ENCODE assay signal across 1 cellular context in the genomic region with DNA sequence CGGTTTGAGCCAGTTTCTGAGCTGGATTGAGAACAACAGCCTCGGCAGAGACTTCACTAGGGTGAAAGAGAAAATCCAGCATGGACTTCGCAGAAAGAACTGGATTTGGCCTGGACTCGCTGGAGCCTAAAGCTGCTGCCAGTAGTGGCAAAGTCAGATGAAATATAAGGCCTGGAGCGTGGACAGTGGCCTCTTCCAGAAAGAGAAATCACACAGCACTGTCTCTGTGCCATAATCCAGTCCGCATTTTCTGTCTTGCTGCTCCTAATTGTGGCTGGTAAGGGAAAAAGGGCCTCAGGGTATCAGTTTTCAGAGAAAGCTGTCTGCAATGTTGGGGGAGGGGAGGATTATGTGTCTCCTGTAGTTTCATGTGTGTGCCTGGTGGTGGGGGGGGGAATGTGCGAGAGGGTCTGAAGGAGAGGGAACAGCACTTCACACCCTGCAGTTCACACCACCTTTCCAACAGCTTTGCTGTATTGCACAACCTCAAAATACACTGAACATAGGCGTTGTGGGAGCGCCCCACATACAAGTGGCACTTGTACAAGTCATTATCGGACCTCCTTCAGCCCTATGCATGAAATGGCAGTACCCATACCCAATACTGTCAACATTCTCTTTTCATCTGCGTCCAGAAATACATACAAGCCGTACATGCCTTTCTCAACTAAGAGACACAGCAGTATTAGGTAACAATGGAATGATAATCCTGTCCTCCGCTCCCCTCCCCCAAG.
TF ChIP-seq lines count a peak whose summit lies in the region.

No MANE protein-coding gene starts in this region.

TF ChIP-seq in K562, 482 proteins besides CTCF, POLR2A, EP300 and RAD21 (continued from another document and continues in another):
- TF ChIP-seq, protein P1, sequence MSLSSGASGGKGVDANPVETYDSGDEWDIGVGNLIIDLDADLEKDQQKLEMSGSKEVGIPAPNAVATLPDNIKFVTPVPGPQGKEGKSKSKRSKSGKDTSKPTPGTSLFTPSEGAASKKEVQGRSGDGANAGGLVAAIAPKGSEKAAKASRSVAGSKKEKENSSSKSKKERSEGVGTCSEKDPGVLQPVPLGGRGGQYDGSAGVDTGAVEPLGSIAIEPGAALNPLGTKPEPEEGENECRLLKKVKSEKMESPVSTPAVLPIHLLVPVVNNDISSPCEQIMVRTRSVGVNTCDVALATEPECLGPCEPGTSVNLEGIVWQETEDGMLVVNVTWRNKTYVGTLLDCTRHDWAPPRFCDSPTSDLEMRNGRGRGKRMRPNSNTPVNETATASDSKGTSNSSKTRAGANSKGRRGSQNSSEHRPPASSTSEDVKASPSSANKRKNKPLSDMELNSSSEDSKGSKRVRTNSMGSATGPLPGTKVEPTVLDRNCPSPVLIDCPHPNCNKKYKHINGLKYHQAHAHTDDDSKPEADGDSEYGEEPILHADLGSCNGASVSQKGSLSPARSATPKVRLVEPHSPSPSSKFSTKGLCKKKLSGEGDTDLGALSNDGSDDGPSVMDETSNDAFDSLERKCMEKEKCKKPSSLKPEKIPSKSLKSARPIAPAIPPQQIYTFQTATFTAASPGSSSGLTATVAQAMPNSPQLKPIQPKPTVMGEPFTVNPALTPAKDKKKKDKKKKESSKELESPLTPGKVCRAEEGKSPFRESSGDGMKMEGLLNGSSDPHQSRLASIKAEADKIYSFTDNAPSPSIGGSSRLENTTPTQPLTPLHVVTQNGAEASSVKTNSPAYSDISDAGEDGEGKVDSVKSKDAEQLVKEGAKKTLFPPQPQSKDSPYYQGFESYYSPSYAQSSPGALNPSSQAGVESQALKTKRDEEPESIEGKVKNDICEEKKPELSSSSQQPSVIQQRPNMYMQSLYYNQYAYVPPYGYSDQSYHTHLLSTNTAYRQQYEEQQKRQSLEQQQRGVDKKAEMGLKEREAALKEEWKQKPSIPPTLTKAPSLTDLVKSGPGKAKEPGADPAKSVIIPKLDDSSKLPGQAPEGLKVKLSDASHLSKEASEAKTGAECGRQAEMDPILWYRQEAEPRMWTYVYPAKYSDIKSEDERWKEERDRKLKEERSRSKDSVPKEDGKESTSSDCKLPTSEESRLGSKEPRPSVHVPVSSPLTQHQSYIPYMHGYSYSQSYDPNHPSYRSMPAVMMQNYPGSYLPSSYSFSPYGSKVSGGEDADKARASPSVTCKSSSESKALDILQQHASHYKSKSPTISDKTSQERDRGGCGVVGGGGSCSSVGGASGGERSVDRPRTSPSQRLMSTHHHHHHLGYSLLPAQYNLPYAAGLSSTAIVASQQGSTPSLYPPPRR (CRISPR knock-in tag; IDR thresholded peaks at IDR 0.05; ENCODE audit: borderline replicate concordance), result no peak
- TF ChIP-seq, protein P2, sequence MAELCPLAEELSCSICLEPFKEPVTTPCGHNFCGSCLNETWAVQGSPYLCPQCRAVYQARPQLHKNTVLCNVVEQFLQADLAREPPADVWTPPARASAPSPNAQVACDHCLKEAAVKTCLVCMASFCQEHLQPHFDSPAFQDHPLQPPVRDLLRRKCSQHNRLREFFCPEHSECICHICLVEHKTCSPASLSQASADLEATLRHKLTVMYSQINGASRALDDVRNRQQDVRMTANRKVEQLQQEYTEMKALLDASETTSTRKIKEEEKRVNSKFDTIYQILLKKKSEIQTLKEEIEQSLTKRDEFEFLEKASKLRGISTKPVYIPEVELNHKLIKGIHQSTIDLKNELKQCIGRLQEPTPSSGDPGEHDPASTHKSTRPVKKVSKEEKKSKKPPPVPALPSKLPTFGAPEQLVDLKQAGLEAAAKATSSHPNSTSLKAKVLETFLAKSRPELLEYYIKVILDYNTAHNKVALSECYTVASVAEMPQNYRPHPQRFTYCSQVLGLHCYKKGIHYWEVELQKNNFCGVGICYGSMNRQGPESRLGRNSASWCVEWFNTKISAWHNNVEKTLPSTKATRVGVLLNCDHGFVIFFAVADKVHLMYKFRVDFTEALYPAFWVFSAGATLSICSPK (IDR thresholded peaks at IDR 0.05; ENCODE audit: borderline replicate concordance), result 0 out of 2 replicates have a peak, but pooled peaks have one; percentile 61
- no peak for TF ChIP-seq NR4A1 (CRISPR knock-in tag; IDR thresholded peaks at IDR 0.05)
- no peak for TF ChIP-seq NR4A1 (tag; IDR thresholded peaks at IDR 0.05)
- TF ChIP-seq MED1 (CRISPR knock-in tag; IDR thresholded peaks at IDR 0.05; ENCODE audit: borderline replicate concordance), result no peak
- TF ChIP-seq CREM (IDR thresholded peaks at IDR 0.05; ENCODE audit: low read depth), result peak; percentile 62
- TF ChIP-seq ZNF511 (CRISPR knock-in tag; IDR thresholded peaks at IDR 0.05), result no peak; the same call in 1 of the 2 replicates
- 0 out of 2 replicates have a peak, but pooled peaks have one; percentile 40 for TF ChIP-seq ETS1 (conservative IDR thresholded peaks at IDR 0.05; ENCODE audit: control insufficient read depth, low read depth, low read length)
- no peak for TF ChIP-seq ZNF354B (CRISPR knock-in tag; IDR thresholded peaks at IDR 0.05)
- TF ChIP-seq, protein P3, sequence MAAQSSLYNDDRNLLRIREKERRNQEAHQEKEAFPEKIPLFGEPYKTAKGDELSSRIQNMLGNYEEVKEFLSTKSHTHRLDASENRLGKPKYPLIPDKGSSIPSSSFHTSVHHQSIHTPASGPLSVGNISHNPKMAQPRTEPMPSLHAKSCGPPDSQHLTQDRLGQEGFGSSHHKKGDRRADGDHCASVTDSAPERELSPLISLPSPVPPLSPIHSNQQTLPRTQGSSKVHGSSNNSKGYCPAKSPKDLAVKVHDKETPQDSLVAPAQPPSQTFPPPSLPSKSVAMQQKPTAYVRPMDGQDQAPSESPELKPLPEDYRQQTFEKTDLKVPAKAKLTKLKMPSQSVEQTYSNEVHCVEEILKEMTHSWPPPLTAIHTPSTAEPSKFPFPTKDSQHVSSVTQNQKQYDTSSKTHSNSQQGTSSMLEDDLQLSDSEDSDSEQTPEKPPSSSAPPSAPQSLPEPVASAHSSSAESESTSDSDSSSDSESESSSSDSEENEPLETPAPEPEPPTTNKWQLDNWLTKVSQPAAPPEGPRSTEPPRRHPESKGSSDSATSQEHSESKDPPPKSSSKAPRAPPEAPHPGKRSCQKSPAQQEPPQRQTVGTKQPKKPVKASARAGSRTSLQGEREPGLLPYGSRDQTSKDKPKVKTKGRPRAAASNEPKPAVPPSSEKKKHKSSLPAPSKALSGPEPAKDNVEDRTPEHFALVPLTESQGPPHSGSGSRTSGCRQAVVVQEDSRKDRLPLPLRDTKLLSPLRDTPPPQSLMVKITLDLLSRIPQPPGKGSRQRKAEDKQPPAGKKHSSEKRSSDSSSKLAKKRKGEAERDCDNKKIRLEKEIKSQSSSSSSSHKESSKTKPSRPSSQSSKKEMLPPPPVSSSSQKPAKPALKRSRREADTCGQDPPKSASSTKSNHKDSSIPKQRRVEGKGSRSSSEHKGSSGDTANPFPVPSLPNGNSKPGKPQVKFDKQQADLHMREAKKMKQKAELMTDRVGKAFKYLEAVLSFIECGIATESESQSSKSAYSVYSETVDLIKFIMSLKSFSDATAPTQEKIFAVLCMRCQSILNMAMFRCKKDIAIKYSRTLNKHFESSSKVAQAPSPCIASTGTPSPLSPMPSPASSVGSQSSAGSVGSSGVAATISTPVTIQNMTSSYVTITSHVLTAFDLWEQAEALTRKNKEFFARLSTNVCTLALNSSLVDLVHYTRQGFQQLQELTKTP (IDR thresholded peaks at IDR 0.05; ENCODE audit: low read depth in 1 of 2, partially characterized antibody in 2 of 2), result peak in 1 of 2 experiments; percentile 82
- TF ChIP-seq MYBL2 (IDR thresholded peaks at IDR 0.05; ENCODE audit: low read depth), result peak; percentile 49; the same call in 1 of the 2 replicates
- no peak for TF ChIP-seq MYBL2 (CRISPR knock-in tag; IDR thresholded peaks at IDR 0.05; ENCODE audit: borderline replicate concordance)
- TF ChIP-seq KLF16 (IDR thresholded peaks at IDR 0.05), result peak; percentile 100
- no peak for TF ChIP-seq ADNP (tag; IDR thresholded peaks at IDR 0.05)
- no peak for TF ChIP-seq FOXA1 (IDR thresholded peaks at IDR 0.05; ENCODE audit: borderline replicate concordance)
- TF ChIP-seq, protein P4, sequence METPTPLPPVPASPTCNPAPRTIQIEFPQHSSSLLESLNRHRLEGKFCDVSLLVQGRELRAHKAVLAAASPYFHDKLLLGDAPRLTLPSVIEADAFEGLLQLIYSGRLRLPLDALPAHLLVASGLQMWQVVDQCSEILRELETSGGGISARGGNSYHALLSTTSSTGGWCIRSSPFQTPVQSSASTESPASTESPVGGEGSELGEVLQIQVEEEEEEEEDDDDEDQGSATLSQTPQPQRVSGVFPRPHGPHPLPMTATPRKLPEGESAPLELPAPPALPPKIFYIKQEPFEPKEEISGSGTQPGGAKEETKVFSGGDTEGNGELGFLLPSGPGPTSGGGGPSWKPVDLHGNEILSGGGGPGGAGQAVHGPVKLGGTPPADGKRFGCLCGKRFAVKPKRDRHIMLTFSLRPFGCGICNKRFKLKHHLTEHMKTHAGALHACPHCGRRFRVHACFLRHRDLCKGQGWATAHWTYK (CRISPR knock-in tag; IDR thresholded peaks at IDR 0.05), result 0 out of 2 replicates have a peak, but pooled peaks have one; percentile 35
- no peak for TF ChIP-seq ZNF445 (CRISPR knock-in tag; IDR thresholded peaks at IDR 0.05; ENCODE audit: low read depth)
- TF ChIP-seq RHOXF2B (CRISPR knock-in tag; conservative IDR thresholded peaks at IDR 0.05), result no peak
- no peak; the same call in 1 of the 2 replicates for TF ChIP-seq POLR2H (tag; IDR thresholded peaks at IDR 0.05; ENCODE audit: low read depth)
- no peak for TF ChIP-seq PHF20 (IDR thresholded peaks at IDR 0.05; ENCODE audit: partially characterized antibody)
- TF ChIP-seq ZNF696 (CRISPR knock-in tag; conservative IDR thresholded peaks at IDR 0.05), result no peak
- no peak for TF ChIP-seq MBD1 (CRISPR knock-in tag; IDR thresholded peaks at IDR 0.05)
- no peak for TF ChIP-seq SRSF9 (IDR thresholded peaks at IDR 0.05; ENCODE audit: borderline replicate concordance, low read depth, low read length)
- no peak for TF ChIP-seq CCNT2 (IDR thresholded peaks at IDR 0.05; ENCODE audit: borderline replicate concordance, extremely low read depth, insufficient read length, low read depth, low read length)
- TF ChIP-seq ZKSCAN1 (IDR thresholded peaks at IDR 0.05; ENCODE audit: low read depth, low read length), result no peak
- no peak for TF ChIP-seq EWSR1 (IDR thresholded peaks at IDR 0.05; ENCODE audit: borderline replicate concordance, low read depth, partially characterized antibody)
- peak; percentile 74 for TF ChIP-seq JUND (IDR thresholded peaks at IDR 0.05; ENCODE audit: borderline replicate concordance, low read depth, low read length)
- peak; percentile 74; the same call in 2 of the 3 replicates for TF ChIP-seq JUND (tag; IDR thresholded peaks at IDR 0.05; ENCODE audit: borderline replicate concordance, low read depth, low read length)
- TF ChIP-seq, protein P5, sequence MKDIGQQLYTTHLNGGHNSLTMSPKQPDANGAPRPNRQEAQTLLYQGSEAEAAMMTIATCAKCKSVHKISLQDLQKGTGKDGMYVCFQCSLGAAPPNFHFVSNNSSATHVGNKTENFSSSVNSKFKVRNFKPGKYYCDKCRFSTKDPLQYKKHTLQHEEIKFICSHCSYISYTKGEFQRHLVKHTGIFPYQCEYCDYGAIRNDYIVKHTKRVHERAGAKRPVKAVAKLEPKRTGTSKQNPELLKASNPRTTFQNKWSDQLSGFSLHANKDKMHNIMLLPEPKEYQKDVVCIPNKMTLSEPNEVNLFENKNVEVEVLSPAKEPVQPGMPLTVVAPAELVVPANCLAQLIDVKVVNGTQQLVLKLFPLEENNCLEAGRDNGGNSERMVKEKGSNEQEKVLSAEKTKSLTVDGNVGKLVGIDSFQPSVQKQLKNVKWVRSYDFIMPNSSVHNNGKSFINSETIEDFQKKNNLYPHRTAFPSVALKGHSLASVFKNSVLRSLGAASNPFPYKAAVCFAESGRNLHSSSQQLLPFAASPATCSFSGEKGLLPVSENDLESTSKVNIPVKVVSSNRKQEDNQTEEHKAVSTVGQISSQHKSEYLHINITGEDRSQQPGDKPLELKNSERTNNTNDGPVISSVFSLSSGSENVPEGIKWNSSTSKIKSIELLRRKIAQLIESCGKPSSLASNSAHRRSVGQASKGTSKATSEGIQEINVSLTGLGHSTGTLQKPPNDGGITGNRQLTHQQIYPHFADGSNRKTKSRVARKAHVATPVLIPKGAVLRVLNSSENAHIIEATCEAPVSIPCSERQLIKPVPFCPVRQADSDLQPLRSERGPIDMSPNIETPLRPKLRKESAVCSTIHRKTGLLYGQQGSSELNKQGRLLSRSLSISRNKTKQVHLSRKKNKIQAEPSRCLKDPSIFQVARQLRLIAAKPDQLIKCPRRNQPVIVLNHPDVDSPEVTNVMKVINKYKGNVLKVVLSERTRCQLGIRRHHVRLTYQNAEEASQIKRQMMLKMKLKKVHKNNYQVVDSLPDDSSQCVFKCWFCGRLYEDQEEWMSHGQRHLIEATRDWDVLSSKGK (CRISPR knock-in tag; IDR thresholded peaks at IDR 0.05), result no peak
- TF ChIP-seq NCOA6 (IDR thresholded peaks at IDR 0.05), result peak; percentile 86
- TF ChIP-seq NR2C2 (CRISPR knock-in tag; IDR thresholded peaks at IDR 0.05), result no peak
- peak; percentile 58; the same call in 1 of the 2 replicates for TF ChIP-seq NR2C2 (tag; IDR thresholded peaks at IDR 0.05)
- peak; percentile 92 to 95 for TF ChIP-seq ARNT (IDR thresholded peaks at IDR 0.05)
- no peak for TF ChIP-seq ZNF408 (CRISPR knock-in tag; IDR thresholded peaks at IDR 0.05; ENCODE audit: low read depth)
- no peak for TF ChIP-seq GABPB2 (CRISPR knock-in tag; conservative IDR thresholded peaks at IDR 0.05)
- TF ChIP-seq DIDO1 (tag; IDR thresholded peaks at IDR 0.05; ENCODE audit: low read depth), result no peak
- 0 out of 2 replicates have a peak, but pooled peaks have one; percentile 51 for TF ChIP-seq GTF2F1 (IDR thresholded peaks at IDR 0.05; ENCODE audit: low read depth, low read length)
- TF ChIP-seq BCL6 (CRISPR knock-in tag; IDR thresholded peaks at IDR 0.05), result no peak
